Comparison of ENCODE assay signal across 8 cellular contexts in the genomic region with DNA sequence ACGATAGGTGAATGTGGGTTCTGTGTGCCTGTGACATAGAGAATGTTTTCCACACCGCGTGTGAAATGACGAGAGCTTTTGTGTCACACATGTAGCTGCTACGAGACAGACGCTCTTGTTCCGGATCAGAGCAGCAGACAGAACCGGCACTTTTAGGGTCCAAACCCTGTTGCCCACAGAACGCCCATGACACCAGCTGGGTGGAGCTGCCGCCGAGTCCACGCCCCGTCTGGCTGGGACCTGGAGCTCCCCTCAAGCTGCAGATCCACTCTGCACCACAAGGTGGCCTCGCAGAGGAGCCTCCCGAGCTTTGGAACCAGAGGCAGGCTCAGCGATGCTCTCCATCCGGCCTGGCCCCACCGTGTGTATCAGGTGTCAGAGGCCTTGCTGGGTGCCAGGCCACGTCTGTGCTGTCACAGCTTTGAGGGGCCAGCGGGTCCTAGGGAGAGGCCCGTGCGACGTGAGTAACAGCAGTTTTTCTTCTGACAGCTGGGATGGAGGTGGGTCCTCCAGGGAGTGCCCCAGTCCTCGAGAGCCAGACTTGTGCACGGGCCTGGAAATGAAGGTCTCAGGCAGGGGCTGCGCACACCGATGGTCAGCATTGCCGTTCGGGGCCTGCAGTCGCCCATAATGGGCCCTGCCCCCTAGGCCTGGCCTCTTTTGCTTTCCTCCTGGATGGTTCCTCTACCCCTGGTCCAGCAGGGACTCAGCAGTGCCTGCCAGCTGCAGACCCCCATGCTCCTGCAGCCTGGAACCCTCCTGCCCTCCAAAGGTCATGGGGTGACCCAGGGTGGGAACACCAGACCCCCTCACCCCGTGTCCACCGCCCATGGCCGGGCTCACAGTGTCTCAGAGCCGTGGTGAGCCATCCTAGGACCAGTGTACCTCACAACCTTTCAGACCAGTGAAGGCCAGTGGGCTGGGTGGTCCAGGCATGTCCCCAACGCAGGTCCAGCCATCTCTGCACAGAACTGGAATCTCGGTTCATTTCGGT. TPM values are rescaled to one million over a fixed set of nuclear protein-coding genes. Genes with fewer than 3 reads are reported as not detected.
DNase-seq lines count a peak whose midpoint lies in the region; TF ChIP-seq lines count a peak whose summit lies in the region.

No MANE protein-coding gene starts in this region.

- H3K36me3 Mint-ChIP-seq in activated naive CD4-positive, alpha-beta T cell treated with anti-CD3 and anti-CD28 coated beads for 36 hours (ENCODE audit: low read depth): no peaks in the 10 kb centered on the region

- peaks cover 4% of the 10 kb centered on the region for H3K27me3 Mint-ChIP-seq in activated naive CD4-positive, alpha-beta T cell treated with anti-CD3 and anti-CD28 coated beads for 36 hours (ENCODE audit: low read depth)

- peaks cover 43% of the 10 kb centered on the region for H3K4me1 ChIP-seq in MM.1S (ENCODE audit: low read length)
- H3K4me1 ChIP-seq in ovary (ENCODE audit: insufficient read depth): peaks cover 7% of the 10 kb centered on the region
- peaks cover 14 to 25% of the 10 kb centered on the region in 2 donors for H3K4me1 ChIP-seq in thyroid gland

- H2AFZ ChIP-seq in MM.1S (ENCODE audit: low read length): peak overlapping the region; percentile 74

- peaks cover 11% of the 10 kb centered on the region for H3K4me1 Mint-ChIP-seq in activated naive CD4-positive, alpha-beta T cell treated with anti-CD3 and anti-CD28 coated beads for 36 hours (ENCODE audit: low read depth)

- H3K27ac Mint-ChIP-seq in activated naive CD4-positive, alpha-beta T cell treated with anti-CD3 and anti-CD28 coated beads for 36 hours: no peak overlapping the region

- no peak overlapping the region for H3K4me3 Mint-ChIP-seq in activated naive CD4-positive, alpha-beta T cell treated with anti-CD3 and anti-CD28 coated beads for 36 hours

- H3K36me3 ChIP-seq in MM.1S (replicated peaks; ENCODE audit: insufficient read depth, low read length) (no peaks in the 10 kb centered on the region), ovary (no peaks in the 10 kb centered on the region), thyroid gland (no peaks in the 10 kb centered on the region)

- H3K9me3 Mint-ChIP-seq in activated naive CD4-positive, alpha-beta T cell treated with anti-CD3 and anti-CD28 coated beads for 36 hours: no peaks in the 10 kb centered on the region

- in situ Hi-C loops in SK-MEL-5 (cut with HindIII; ENCODE audit: low pct_unique_long_range_greater_than_20kb, low sequenced_read_pairs): no loop called here

- peaks cover 19% of the 10 kb centered on the region for H3F3A ChIP-seq in MM.1S (ENCODE audit: insufficient read depth, low read length)

- TF ChIP-seq EP300 in ovary (IDR thresholded peaks at IDR 0.05): no peak

- H3K9me2 ChIP-seq in MM.1S (replicated peaks; ENCODE audit: insufficient read depth, low read length): no peaks in the 10 kb centered on the region

- peaks cover 39% of the 10 kb centered on the region for H3K79me2 ChIP-seq in MM.1S (ENCODE audit: low read length)

- DNase-seq in GM04504 (ENCODE audit: low read depth): peak; percentile 68
- DNase-seq in HCEC 1CT: peak; percentile 72
- DNase-seq in MM.1S: peak; percentile 94
- DNase-seq in SK-MEL-5 (ENCODE audit: low read depth, low spot score): peak; percentile 93
- peak; percentile 95 for DNase-seq in activated naive CD4-positive, alpha-beta T cell treated with anti-CD3 and anti-CD28 coated beads for 36 hours
- DNase-seq in globus pallidus (ENCODE audit: low spot score): peak; percentile 64
- peak; percentile 86 to 94 (median 92) for DNase-seq in ovary
- DNase-seq in thyroid gland: peak; percentile 86 to 90

- intact Hi-C loops in activated naive CD4-positive, alpha-beta T cell treated with anti-CD3 and anti-CD28 coated beads for 36 hours (cut with micrococcal nuclease): loop anchor here (1.0 kb wide), 4 partner anchors 30 to 243 kb away; partner anchors contain the start of genes CCDC127, PDCD6 and SDHA
- intact Hi-C loops in ovary (cut with DNase I) (loop anchor here in 1 of 4 donors (5.0 kb wide), 1 partner anchor 129 kb away; no protein-coding TSS in a partner anchor), thyroid gland (cut with DNase I) (no loop called here)

- TF ChIP-seq CTCF in MM.1S (IDR thresholded peaks at IDR 0.05; ENCODE audit: low read length) (peak; percentile 95), ovary (IDR thresholded peaks at IDR 0.05) (peak; percentile 88 to 96 (median 93)), thyroid gland (IDR thresholded peaks at IDR 0.05) (peak; percentile 82 to 98 (median 91))

- H3K4me2 ChIP-seq in MM.1S (ENCODE audit: low read depth, low read length): peak overlapping the region; percentile 100

- H3K4me3 ChIP-seq in MM.1S (ENCODE audit: low read length) (peak overlapping the region; percentile 50), ovary (no peak overlapping the region), thyroid gland (replicated peaks in 1 of 3) (no peak overlapping the region)

- no peaks in the 10 kb centered on the region for H3K9me3 ChIP-seq in MM.1S (replicated peaks; ENCODE audit: insufficient read depth, low read length)
- H3K9me3 ChIP-seq in ovary: no peaks in the 10 kb centered on the region
- H3K9me3 ChIP-seq in thyroid gland: no peaks in the 10 kb centered on the region

- peak overlapping the region; percentile 51 for H3K9ac ChIP-seq in MM.1S (ENCODE audit: low read length)

- CTCF ChIA-PET in activated naive CD4-positive, alpha-beta T cell treated with anti-CD3 and anti-CD28 coated beads for 36 hours (lab: Charles Lee): interaction anchor here (0.6 to 2.2 kb wide), 12 partner anchors 15 to 426 kb away, joined by 3 to 13 read pairs (median 4); partner anchors contain the start of genes CCDC127 and SDHA

- TF ChIP-seq POLR2A in ovary (IDR thresholded peaks at IDR 0.05): no peak
- TF ChIP-seq POLR2A in thyroid gland (IDR thresholded peaks at IDR 0.05): no peak

- H3K27me3 ChIP-seq in MM.1S (replicated peaks; ENCODE audit: insufficient read depth, low read length) (no peaks in the 10 kb centered on the region), ovary (no peaks in the 10 kb centered on the region), thyroid gland (no peaks in the 10 kb centered on the region)

- WGBS in ovary, 3 donors: 28 to 37% (median 30%) methylated on average over 37 of the region's 37 CpGs
- WGBS in thyroid gland, 2 donors: 41 to 46% methylated on average over 18 to 24 of the region's 37 CpGs

- peak overlapping the region; percentile 98; the same call in 1 of the 2 replicates for H3K27ac ChIP-seq in MM.1S (ENCODE audit: low read length)
- no peak overlapping the region for H3K27ac ChIP-seq in ovary
- H3K27ac ChIP-seq in thyroid gland: no peak overlapping the region

- no peaks in the 10 kb centered on the region for H4K20me1 ChIP-seq in MM.1S (ENCODE audit: insufficient read depth, low read length)

RNA-seq across cellular contexts. Expression of gene LRRC14B, which starts 2.5 kb away (rescaled TPM):
- total RNA-seq in SK-MEL-5 (2014; rRNA removed; shearing (Covaris generic)): not detected in 2 replicates
- polyA plus RNA-seq in SK-MEL-5 (2015; cell fraction: cytosol; rRNA removed): not detected in 2 replicates
- not detected in 2 replicates for polyA plus RNA-seq in SK-MEL-5 (2015; cell fraction: nucleus; rRNA removed)
- total RNA-seq in activated naive CD4-positive, alpha-beta T cell treated with anti-CD3 and anti-CD28 coated beads for 36 hours: not detected
- total RNA-seq in ovary (under 1 TPM in 2 of 7 donors, not detected in 5; 0.38 to 0.92 TPM), thyroid gland (not detected)
- polyA plus RNA-seq in ovary: under 1 TPM in 1 of 2 donors, not detected in 1; 0.04 TPM

RNA-seq across cellular contexts. Expression of gene CCDC127, which starts 29.2 kb away (rescaled TPM):
- 7.4 and 9.9 TPM in 2 replicates for total RNA-seq in SK-MEL-5 (2014; rRNA removed; shearing (Covaris generic))
- 6.1 and 6.6 TPM in 2 replicates for polyA plus RNA-seq in SK-MEL-5 (2015; cell fraction: cytosol; rRNA removed)
- polyA plus RNA-seq in SK-MEL-5 (2015; cell fraction: nucleus; rRNA removed): 3.1 and 3.2 TPM in 2 replicates
- 1 to 10 TPM; 3.6 to 4.0 TPM for total RNA-seq in activated naive CD4-positive, alpha-beta T cell treated with anti-CD3 and anti-CD28 coated beads for 36 hours
- 1 to 10 TPM; 2.5 to 9.9 (median 6.0) TPM for total RNA-seq in ovary
- polyA plus RNA-seq in ovary: 1 to 10 TPM; 4.7 to 6.8 TPM
- 1 to 10 TPM; 4.4 to 5.2 (median 4.8) TPM for total RNA-seq in thyroid gland

RNA-seq across cellular contexts. Expression of gene SDHA, which starts 29.3 kb away (rescaled TPM):
- total RNA-seq in SK-MEL-5 (2014; rRNA removed; shearing (Covaris generic)): 129 and 140 TPM in 2 replicates
- polyA plus RNA-seq in SK-MEL-5 (2015; cell fraction: cytosol; rRNA removed): 180 and 186 TPM in 2 replicates
- 80.6 and 121 TPM in 2 replicates for polyA plus RNA-seq in SK-MEL-5 (2015; cell fraction: nucleus; rRNA removed)
- 100 to 1,000 TPM; 133 to 136 TPM for total RNA-seq in activated naive CD4-positive, alpha-beta T cell treated with anti-CD3 and anti-CD28 coated beads for 36 hours
- 100 to 1,000 TPM in 4 of 7 donors, 10 to 100 TPM in 3; 69.6 to 169 (median 103) TPM for total RNA-seq in ovary
- 100 to 1,000 TPM in 1 of 2 donors, 10 to 100 TPM in 1; 94.7 to 112 TPM for polyA plus RNA-seq in ovary
- 100 to 1,000 TPM in 1 of 4 donors, 10 to 100 TPM in 3; 86.9 to 102 (median 92.2) TPM for total RNA-seq in thyroid gland
